In the genomic region with DNA sequence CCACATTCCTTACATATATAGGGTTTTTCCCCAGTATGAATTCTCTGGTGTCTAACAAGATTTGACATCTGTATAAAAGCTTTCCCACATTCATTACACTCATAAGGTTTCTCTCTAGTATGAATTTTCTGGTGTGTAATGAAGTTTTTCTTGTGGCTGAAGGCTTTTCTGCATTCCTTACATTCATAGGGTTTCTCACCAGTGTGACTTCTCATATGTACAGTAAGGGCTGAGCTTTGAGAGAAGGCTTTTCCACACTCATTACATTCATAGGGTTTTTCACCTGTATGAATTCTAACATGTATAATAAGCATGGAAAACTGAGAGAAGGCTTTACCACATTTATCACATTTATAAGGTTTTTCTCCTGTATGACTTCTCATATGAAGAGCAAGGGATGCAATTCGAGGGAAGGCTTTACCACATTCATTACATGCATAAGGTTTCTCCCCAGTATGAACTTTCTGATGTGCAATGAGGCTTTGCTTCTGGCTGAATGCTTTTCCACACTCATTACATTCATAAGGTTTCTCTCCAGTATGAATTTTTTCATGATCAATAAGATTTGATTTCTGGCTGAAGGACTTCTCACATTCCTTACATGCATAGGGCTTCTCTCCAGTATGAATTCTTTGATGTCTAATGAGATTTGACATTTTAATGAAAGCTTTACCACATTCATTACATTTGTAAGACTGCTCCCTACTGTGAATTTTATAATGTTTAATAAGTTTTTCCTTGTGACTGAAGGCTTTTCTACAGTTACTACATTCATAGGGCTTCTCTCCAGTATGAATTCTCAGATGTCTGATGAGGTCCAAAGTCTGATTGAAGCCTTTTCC, we compare ENCODE assay signal across 20 cellular contexts. TPM values are rescaled to one million over a fixed set of nuclear protein-coding genes. Genes with fewer than 3 reads are reported as not detected.
DNase-seq lines count a peak whose midpoint lies in the region; ATAC-seq, FAIRE-seq and TF ChIP-seq lines count a peak whose summit lies in the region.
"Had no signal": no experiment of that assay in that cellular context is flagged by ENCODE, and none has a peak within 500 bp of the region (broad histone marks: within the 10 kb centered on the region; RNA-seq: fewer than 3 reads in every experiment).

No MANE protein-coding gene starts in this region.

- peaks cover 1 to 3% of the 10 kb centered on the region in 2 experiments; a peak in 3 of 5 replicates for H3K36me3 ChIP-seq in HepG2 (replicated peaks in 1 of 2; ENCODE audit: control insufficient read depth in 1 of 2, insufficient read depth in 2 of 2, low read length in 2 of 2)
- peaks cover 0 to 5% (median 0%) of the 10 kb centered on the region in 4 donors for H3K36me3 ChIP-seq in right lobe of liver
- H3K36me3 ChIP-seq in mammary epithelial cell (ENCODE audit: insufficient read depth, low read length): no peaks in the 10 kb centered on the region
- H3K36me3 ChIP-seq in OCI-LY7 (ENCODE audit: insufficient read depth, low read length): peaks cover 33% of the 10 kb centered on the region
- H3K36me3 ChIP-seq: adrenal gland had no signal

- FAIRE-seq in HepG2 (lab: Jason Lieb, UNC): no peak
- FAIRE-seq: frontal cortex had no signal

- ATAC-seq in HepG2 (no peak), right lobe of liver (no peak), foreskin keratinocyte (no peak), GM18520 (IDR thresholded peaks at IDR 0.05; ENCODE audit: unreplicated experiment) (no peak), HG03521 (IDR thresholded peaks at IDR 0.05; ENCODE audit: unreplicated experiment) (no peak)
- ATAC-seq: activated CD4-positive, alpha-beta T cell treated with anti-CD3 and anti-CD28 coated beads for 36 hours; CD8-positive, alpha-beta T cell; effector memory CD8-positive, alpha-beta T cell; mucosa of descending colon; stimulated activated memory B cell treated with anti-CD40 and anti-IgM and Interleukin-4, amounts not matched to agents 10 μg/mL and 1 μg/mL and 100 μg/mL, for 72 hours had no signal

- no peaks in the 10 kb centered on the region for H4K20me1 ChIP-seq in HepG2 (ENCODE audit: insufficient read depth, low read length)
- H4K20me1 ChIP-seq in mammary epithelial cell (ENCODE audit: insufficient read depth, low read length): no peaks in the 10 kb centered on the region
- no peaks in the 10 kb centered on the region for H4K20me1 ChIP-seq in OCI-LY7 (ENCODE audit: insufficient read depth, low read length)

- peaks cover 62% of the 10 kb centered on the region for H3K36me3 Mint-ChIP-seq in activated naive CD4-positive, alpha-beta T cell treated with anti-CD3 and anti-CD28 coated beads for 36 hours (ENCODE audit: low read depth)

- TF ChIP-seq EP300 in HepG2 (IDR thresholded peaks at IDR 0.05; ENCODE audit: low read depth in 2 of 2, low read length in 2 of 2) (no peak), HepG2 (CRISPR knock-in tag; IDR thresholded peaks at IDR 0.05; ENCODE audit: borderline replicate concordance) (no peak)

- intact Hi-C loops in HepG2 (cut with micrococcal nuclease; ENCODE audit: unreplicated experiment) (no loop called here), right lobe of liver (cut with DNase I) (no loop called here), mammary epithelial cell (cut with micrococcal nuclease) (no loop called here), OCI-LY7 (cut with micrococcal nuclease; ENCODE audit: unreplicated experiment) (no loop called here)
- intact Hi-C loops in activated naive CD4-positive, alpha-beta T cell treated with anti-CD3 and anti-CD28 coated beads for 36 hours (cut with micrococcal nuclease): no loop called here

- H3K4me2 ChIP-seq in HepG2 (ENCODE audit: low read depth, low read length) (no peak overlapping the region), mammary epithelial cell (ENCODE audit: insufficient read depth, low read depth, low read length) (no peak overlapping the region), OCI-LY7 (ENCODE audit: low read length) (no peak overlapping the region)

- H3K27ac ChIP-seq in HepG2 (ENCODE audit: extremely low read length, insufficient read depth, low read length) (no peak overlapping the region), right lobe of liver (no peak overlapping the region), mammary epithelial cell (ENCODE audit: insufficient read depth, low read depth, low read length) (no peak overlapping the region), foreskin keratinocyte (no peak overlapping the region), OCI-LY7 (ENCODE audit: low read depth, low read length, poor library complexity, severe bottlenecking) (no peak overlapping the region)
- H3K27ac ChIP-seq: adrenal gland had no signal

- H3K27me3 ChIP-seq in HepG2 (ENCODE audit: control insufficient read depth in 1 of 2, insufficient read depth in 2 of 2, low read length in 2 of 2): no peaks in the 10 kb centered on the region
- no peaks in the 10 kb centered on the region for H3K27me3 ChIP-seq in right lobe of liver
- H3K27me3 ChIP-seq in mammary epithelial cell (ENCODE audit: insufficient read depth, low read length): no peaks in the 10 kb centered on the region
- H3K27me3 ChIP-seq in foreskin keratinocyte: no peaks in the 10 kb centered on the region
- H3K27me3 ChIP-seq: adrenal gland had no signal

- H3K9me3 Mint-ChIP-seq in activated naive CD4-positive, alpha-beta T cell treated with anti-CD3 and anti-CD28 coated beads for 36 hours: peaks cover 58% of the 10 kb centered on the region

- no peak overlapping the region for H3K27ac Mint-ChIP-seq in activated naive CD4-positive, alpha-beta T cell treated with anti-CD3 and anti-CD28 coated beads for 36 hours
- H3K27ac Mint-ChIP-seq: activated CD4-positive, alpha-beta T cell treated with anti-CD3 and anti-CD28 coated beads for 36 hours; CD8-positive, alpha-beta T cell; effector memory CD8-positive, alpha-beta T cell; stimulated activated memory B cell treated with anti-CD40 and anti-IgM and Interleukin-4, amounts not matched to agents 10 μg/mL and 1 μg/mL and 100 μg/mL, for 72 hours had no signal

- H2AFZ ChIP-seq in HepG2 (ENCODE audit: low read length): no peak overlapping the region
- no peak overlapping the region for H2AFZ ChIP-seq in mammary epithelial cell (ENCODE audit: low read depth, low read length)
- no peak overlapping the region for H2AFZ ChIP-seq in OCI-LY7 (ENCODE audit: low read length)

- no peaks in the 10 kb centered on the region for H3K4me1 ChIP-seq in HepG2 (ENCODE audit: insufficient read depth, low read length)
- H3K4me1 ChIP-seq in right lobe of liver: no peaks in the 10 kb centered on the region
- no peaks in the 10 kb centered on the region for H3K4me1 ChIP-seq in mammary epithelial cell (ENCODE audit: insufficient read depth, low read length)
- no peaks in the 10 kb centered on the region for H3K4me1 ChIP-seq in foreskin keratinocyte
- no peaks in the 10 kb centered on the region for H3K4me1 ChIP-seq in OCI-LY7 (ENCODE audit: insufficient read depth, low read length, poor library complexity, severe bottlenecking)
- H3K4me1 ChIP-seq: adrenal gland had no signal

- dilution Hi-C loops in mammary epithelial cell (cut with HindIII; ENCODE audit: low sequenced_read_pairs): no loop called here

- DNase-seq in HepG2 (ENCODE audit: low spot score) (no peak), right lobe of liver (no peak), mammary epithelial cell (peak; percentile 2), foreskin keratinocyte (peak; percentile 9 to 35), OCI-LY7 (ENCODE audit: low spot score) (no peak)
- no peak for DNase-seq in activated naive CD4-positive, alpha-beta T cell treated with anti-CD3 and anti-CD28 coated beads for 36 hours
- DNase-seq: activated CD4-positive, alpha-beta T cell treated with anti-CD3 and anti-CD28 coated beads for 36 hours; adrenal gland; CD8-positive, alpha-beta T cell; effector memory CD8-positive, alpha-beta T cell; mucosa of descending colon; NCI-H1417 treated with DMSO at 0.1 percent for 48 hours; retina; stimulated activated CD4-positive, alpha-beta T cell treated with anti-CD3 and anti-CD28 coated beads, Interleukin-15, amount 100 ng/mL, for 24 hours; trophoblast cell had no signal

- H3K9ac ChIP-seq in HepG2 (ENCODE audit: insufficient read depth, low read depth, low read length) (no peak overlapping the region), mammary epithelial cell (ENCODE audit: insufficient read depth, low read length) (no peak overlapping the region)

- no peaks in the 10 kb centered on the region for H3K27me3 Mint-ChIP-seq in activated naive CD4-positive, alpha-beta T cell treated with anti-CD3 and anti-CD28 coated beads for 36 hours (ENCODE audit: low read depth)
- H3K27me3 Mint-ChIP-seq: activated CD4-positive, alpha-beta T cell treated with anti-CD3 and anti-CD28 coated beads for 36 hours; central memory CD8-positive, alpha-beta T cell; effector memory CD8-positive, alpha-beta T cell; stimulated activated memory B cell treated with anti-CD40 and anti-IgM and Interleukin-4, amounts not matched to agents 10 μg/mL and 1 μg/mL and 100 μg/mL, for 72 hours had no signal

- TF ChIP-seq CTCF in HepG2 (CRISPR knock-in tag; IDR thresholded peaks at IDR 0.05) (no peak), right lobe of liver (IDR thresholded peaks at IDR 0.05) (no peak), mammary epithelial cell (conservative IDR thresholded peaks at IDR 0.05 in 1 of 2, IDR thresholded peaks at IDR 0.05 in 1 of 2; ENCODE audit: extremely low read depth in 1 of 2, insufficient read depth in 1 of 2, low read depth in 1 of 2, low read length in 2 of 2) (no peak), foreskin keratinocyte (conservative IDR thresholded peaks at IDR 0.05) (no peak), OCI-LY7 (conservative IDR thresholded peaks at IDR 0.05; ENCODE audit: low read length) (no peak)

- TF ChIP-seq POLR2A in HepG2 (IDR thresholded peaks at IDR 0.05; ENCODE audit: insufficient read depth in 1 of 2, low read depth in 2 of 2, low read length in 2 of 2): no peak
- no peak for TF ChIP-seq POLR2A in right lobe of liver (IDR thresholded peaks at IDR 0.05)

- no peaks in the 10 kb centered on the region for H3K4me1 Mint-ChIP-seq in activated naive CD4-positive, alpha-beta T cell treated with anti-CD3 and anti-CD28 coated beads for 36 hours (ENCODE audit: low read depth)
- H3K4me1 Mint-ChIP-seq: activated CD4-positive, alpha-beta T cell treated with anti-CD3 and anti-CD28 coated beads for 36 hours; central memory CD8-positive, alpha-beta T cell; stimulated activated memory B cell treated with anti-CD40 and anti-IgM and Interleukin-4, amounts not matched to agents 10 μg/mL and 1 μg/mL and 100 μg/mL, for 72 hours had no signal

- CTCF ChIA-PET in HepG2 (lab: Yijun Ruan, JAX; ENCODE audit: low intra/inter-chr PET ratio, low total read pairs): no interaction called here
- CTCF ChIA-PET in mammary epithelial cell (lab: Charles Lee; ENCODE audit: low non-redundant PET): no interaction called here
- CTCF ChIA-PET in activated naive CD4-positive, alpha-beta T cell treated with anti-CD3 and anti-CD28 coated beads for 36 hours (lab: Charles Lee): no interaction called here
- CTCF ChIA-PET in OCI-LY7 (lab: Charles Lee; ENCODE audit: unreplicated experiment): interaction anchor here (0.6 kb wide), 1 partner anchor 59 kb away, joined by 4 read pairs; no protein-coding TSS in a partner anchor

- H3K4me3 ChIP-seq in HepG2 (replicated peaks in 1 of 3; ENCODE audit: insufficient read depth in 1 of 3, low read depth in 2 of 3, low read length in 3 of 3): no peak overlapping the region
- no peak overlapping the region for H3K4me3 ChIP-seq in right lobe of liver
- H3K4me3 ChIP-seq in mammary epithelial cell (replicated peaks in 1 of 3; ENCODE audit: insufficient read depth in 1 of 3, low read depth in 2 of 3, low read length in 3 of 3): no peak overlapping the region
- no peak overlapping the region for H3K4me3 ChIP-seq in OCI-LY7 (ENCODE audit: low read depth, low read length, poor library complexity, severe bottlenecking)
- H3K4me3 ChIP-seq: mucosa of descending colon had no signal

- POLR2A ChIA-PET in HepG2 (lab: Yijun Ruan, JAX) (no interaction called here), OCI-LY7 (lab: Charles Lee) (no interaction called here)

- BruUV-seq in HepG2 (replicated peaks; lab: Mats Ljungman, UMichigan) (TSS peak; percentile 37), mammary epithelial cell (replicated peaks; lab: Mats Ljungman, UMichigan) (no TSS peak), OCI-LY7 (replicated peaks; lab: Mats Ljungman, UMichigan) (no TSS peak)

- 79% methylated on average over 1 of the region's 1 CpG for WGBS in HepG2 (ENCODE audit: low lambda C conversion rate)
- 100% methylated on average over 1 of the region's 1 CpG for WGBS in right lobe of liver (ENCODE audit: insufficient coverage, low coverage, low lambda C conversion rate, missing lambda C conversion rate)
- 0% methylated on average over 1 of the region's 1 CpG for WGBS in mammary epithelial cell (ENCODE audit: low coverage, missing lambda C conversion rate)

- no peak for TF ChIP-seq RAD21 in HepG2 (CRISPR knock-in tag; IDR thresholded peaks at IDR 0.05)

- H3K9me3 ChIP-seq in HepG2 (ENCODE audit: low read length) (peaks cover 92% of the 10 kb centered on the region), right lobe of liver (peaks cover 4 to 75% (median 37%) of the 10 kb centered on the region in 4 donors), mammary epithelial cell (replicated peaks; ENCODE audit: insufficient read depth, low read length) (peaks cover 57% of the 10 kb centered on the region), OCI-LY7 (ENCODE audit: low read length) (peaks cover 75% of the 10 kb centered on the region)

- in situ Hi-C loops in HepG2 (cut with HindIII; ENCODE audit: extremely low pct_ligation_motif_present, low pct_unique_long_range_greater_than_20kb): no loop called here
- in situ Hi-C loops in mammary epithelial cell (cut with MboI; ENCODE audit: low sequenced_read_pairs in 2 of 2): no loop called here

- H3K79me2 ChIP-seq in HepG2 (ENCODE audit: insufficient read depth, low read length) (no peaks in the 10 kb centered on the region), mammary epithelial cell (ENCODE audit: insufficient read depth, low read length) (no peaks in the 10 kb centered on the region), OCI-LY7 (ENCODE audit: insufficient read depth, low read depth, low read length) (no peaks in the 10 kb centered on the region)

- H3K4me3 Mint-ChIP-seq in activated naive CD4-positive, alpha-beta T cell treated with anti-CD3 and anti-CD28 coated beads for 36 hours: no peak overlapping the region
- H3K4me3 Mint-ChIP-seq: activated CD4-positive, alpha-beta T cell treated with anti-CD3 and anti-CD28 coated beads for 36 hours; CD8-positive, alpha-beta T cell; central memory CD8-positive, alpha-beta T cell; effector memory CD8-positive, alpha-beta T cell; stimulated activated memory B cell treated with anti-CD40 and anti-IgM and Interleukin-4, amounts not matched to agents 10 μg/mL and 1 μg/mL and 100 μg/mL, for 72 hours had no signal

- no peaks in the 10 kb centered on the region for H3K9me2 ChIP-seq in OCI-LY7 (ENCODE audit: insufficient read depth, low read length)

RNA-seq across cellular contexts. Expression of a gene that starts 42.6 kb away (rescaled TPM):
- total RNA-seq in HepG2 (2016; rRNA removed; fragmentation: Illumina TruSeq; extraction: Trizol): 3.5 and 4.2 TPM in 2 replicates
- 0.40 and 0.71 TPM in 2 replicates for total RNA-seq in HepG2 (2016; cell fraction: cytosol; rRNA removed; fragmentation: Illumina TruSeq; extraction: Trizol; ENCODE audit: low read depth)
- 3.8 and 3.9 TPM in 2 replicates for total RNA-seq in HepG2 (2016; cell fraction: insoluble cytoplasmic fraction; rRNA removed; fragmentation: Illumina TruSeq; extraction: Trizol)
- total RNA-seq in HepG2 (2016; cell fraction: membrane; rRNA removed; fragmentation: Illumina TruSeq; extraction: Trizol): 1.6 and 1.9 TPM in 2 replicates
- 4.9 and 5.8 TPM in 2 replicates for total RNA-seq in HepG2 (2016; cell fraction: nucleus; rRNA removed; fragmentation: Illumina TruSeq; extraction: Trizol)
- polyA plus RNA-seq in HepG2 (2011; rRNA removed): 1.0 and 1.5 TPM in 2 replicates
- polyA plus RNA-seq in HepG2 (2011; cell fraction: cytosol; rRNA removed): 0.52 and 0.82 TPM in 2 replicates
- 1.2 and 2.0 TPM in 2 replicates for polyA plus RNA-seq in HepG2 (2011; cell fraction: nucleus; rRNA removed)
- 0.68 and 1.6 TPM in 2 replicates for polyA plus RNA-seq in HepG2 (2012)
- polyA plus RNA-seq in HepG2 (2016; cell fraction: cytosol; fragmentation: Illumina TruSeq; extraction: Trizol; ENCODE audit: low read depth): 0.25 and 0.35 TPM in 2 replicates
- 2.2 and 2.5 TPM in 2 replicates for polyA plus RNA-seq in HepG2 (2016; cell fraction: insoluble cytoplasmic fraction; fragmentation: Illumina TruSeq; extraction: Trizol; ENCODE audit: low read depth)
- polyA plus RNA-seq in HepG2 (2016; cell fraction: membrane; fragmentation: Illumina TruSeq; extraction: Trizol; ENCODE audit: low read depth): 0.51 and 0.65 TPM in 2 replicates
- 6.7 and 8.5 TPM in 2 replicates for polyA plus RNA-seq in HepG2 (2016; cell fraction: nucleus; fragmentation: Illumina TruSeq; extraction: Trizol; ENCODE audit: insufficient read depth, low read depth)
- 1.5 and 4.1 TPM in 2 replicates for polyA minus RNA-seq in HepG2 (2011; rRNA and poly(A)+ RNA removed; ENCODE audit: low replicate concordance)
- 0.79 and 1.4 TPM in 2 replicates for polyA minus RNA-seq in HepG2 (2011; cell fraction: cytosol; rRNA and poly(A)+ RNA removed)
- polyA minus RNA-seq in HepG2 (2011; cell fraction: nucleus; rRNA and poly(A)+ RNA removed): 9.0 and 9.6 TPM in 2 replicates
- total RNA-seq in right lobe of liver: 1 to 10 TPM; 2.2 to 3.4 (median 2.6) TPM
- 1 to 10 TPM; 3.2 to 6.5 TPM for total RNA-seq in mammary epithelial cell
- 1.8 TPM for polyA plus RNA-seq in mammary epithelial cell
- polyA minus RNA-seq in mammary epithelial cell: 0.88 TPM
- 2.5 and 2.9 TPM in 2 replicates for total RNA-seq in foreskin keratinocyte
- 0.88 and 0.96 TPM in 2 replicates for polyA plus RNA-seq in foreskin keratinocyte
- total RNA-seq in activated naive CD4-positive, alpha-beta T cell treated with anti-CD3 and anti-CD28 coated beads for 36 hours: 1 to 10 TPM; 4.3 to 5.0 TPM
- total RNA-seq in OCI-LY7 (2014; rRNA removed; shearing (Covaris generic)): 7.9 and 9.2 TPM in 2 replicates
- 5.4 and 9.6 TPM in 2 replicates for total RNA-seq in OCI-LY7 (2022)

RNA-seq across cellular contexts. Expression of a gene that starts 53.8 kb away (rescaled TPM):
- 5.7 and 7.0 TPM in 2 replicates for total RNA-seq in HepG2 (2016; rRNA removed; fragmentation: Illumina TruSeq; extraction: Trizol)
- 1.6 and 2.0 TPM in 2 replicates for total RNA-seq in HepG2 (2016; cell fraction: cytosol; rRNA removed; fragmentation: Illumina TruSeq; extraction: Trizol; ENCODE audit: low read depth)
- total RNA-seq in HepG2 (2016; cell fraction: insoluble cytoplasmic fraction; rRNA removed; fragmentation: Illumina TruSeq; extraction: Trizol): 5.8 and 5.9 TPM in 2 replicates
- 3.0 and 3.6 TPM in 2 replicates for total RNA-seq in HepG2 (2016; cell fraction: membrane; rRNA removed; fragmentation: Illumina TruSeq; extraction: Trizol)
- 6.3 and 6.8 TPM in 2 replicates for total RNA-seq in HepG2 (2016; cell fraction: nucleus; rRNA removed; fragmentation: Illumina TruSeq; extraction: Trizol)
- 1.2 and 1.4 TPM in 2 replicates for polyA plus RNA-seq in HepG2 (2011; rRNA removed)
- polyA plus RNA-seq in HepG2 (2011; cell fraction: cytosol; rRNA removed): 0.97 and 1.4 TPM in 2 replicates
- polyA plus RNA-seq in HepG2 (2011; cell fraction: nucleus; rRNA removed): 1.1 and 1.7 TPM in 2 replicates
- 1.8 and 3.3 TPM in 2 replicates for polyA plus RNA-seq in HepG2 (2012)
- 0.80 and 0.86 TPM in 2 replicates for polyA plus RNA-seq in HepG2 (2016; cell fraction: cytosol; fragmentation: Illumina TruSeq; extraction: Trizol; ENCODE audit: low read depth)
- polyA plus RNA-seq in HepG2 (2016; cell fraction: insoluble cytoplasmic fraction; fragmentation: Illumina TruSeq; extraction: Trizol; ENCODE audit: low read depth): 5.5 and 6.1 TPM in 2 replicates
- polyA plus RNA-seq in HepG2 (2016; cell fraction: membrane; fragmentation: Illumina TruSeq; extraction: Trizol; ENCODE audit: low read depth): 1.2 and 1.3 TPM in 2 replicates
- 4.8 and 5.9 TPM in 2 replicates for polyA plus RNA-seq in HepG2 (2016; cell fraction: nucleus; fragmentation: Illumina TruSeq; extraction: Trizol; ENCODE audit: insufficient read depth, low read depth)
- 2.4 TPM in 1 of 2 replicates, not detected in the other for polyA minus RNA-seq in HepG2 (2011; rRNA and poly(A)+ RNA removed; ENCODE audit: low replicate concordance)
- polyA minus RNA-seq in HepG2 (2011; cell fraction: cytosol; rRNA and poly(A)+ RNA removed): 2.5 and 3.6 TPM in 2 replicates
- polyA minus RNA-seq in HepG2 (2011; cell fraction: nucleus; rRNA and poly(A)+ RNA removed): 7.7 and 8.1 TPM in 2 replicates
- total RNA-seq in right lobe of liver: 1 to 10 TPM; 1.2 to 2.6 (median 1.8) TPM
- total RNA-seq in mammary epithelial cell: 1 to 10 TPM; 5.5 to 6.0 TPM
- polyA plus RNA-seq in mammary epithelial cell: 1.1 TPM
- polyA minus RNA-seq in mammary epithelial cell: not detected
- total RNA-seq in foreskin keratinocyte: 3.8 and 4.0 TPM in 2 replicates
- 1.1 and 1.3 TPM in 2 replicates for polyA plus RNA-seq in foreskin keratinocyte
- 10 to 100 TPM in 1 of 2 experiments, 1 to 10 TPM in 1; 8.6 to 10.6 TPM for total RNA-seq in activated naive CD4-positive, alpha-beta T cell treated with anti-CD3 and anti-CD28 coated beads for 36 hours
- total RNA-seq in OCI-LY7 (2014; rRNA removed; shearing (Covaris generic)): 10.5 and 11.8 TPM in 2 replicates
- total RNA-seq in OCI-LY7 (2022): 10.2 and 12.2 TPM in 2 replicates

RNA-seq across cellular contexts. Expression of a gene that starts 55.7 kb away (rescaled TPM):
- total RNA-seq in HepG2 (2016; rRNA removed; fragmentation: Illumina TruSeq; extraction: Trizol) (4.4 and 6.0 TPM in 2 replicates), right lobe of liver (1 to 10 TPM in 5 of 6 experiments, under 1 TPM in 1; 0.93 to 2.0 (median 1.5) TPM), mammary epithelial cell (10 to 100 TPM in 1 of 2 donors, 1 to 10 TPM in 1; 5.5 to 11.8 TPM), foreskin keratinocyte (3.4 and 3.9 TPM in 2 replicates), OCI-LY7 (2022) (5.1 and 7.3 TPM in 2 replicates)
- 0.88 and 0.91 TPM in 2 replicates for total RNA-seq in HepG2 (2016; cell fraction: cytosol; rRNA removed; fragmentation: Illumina TruSeq; extraction: Trizol; ENCODE audit: low read depth)
- 3.9 and 4.9 TPM in 2 replicates for total RNA-seq in HepG2 (2016; cell fraction: insoluble cytoplasmic fraction; rRNA removed; fragmentation: Illumina TruSeq; extraction: Trizol)
- 2.0 TPM in 2 replicates for total RNA-seq in HepG2 (2016; cell fraction: membrane; rRNA removed; fragmentation: Illumina TruSeq; extraction: Trizol)
- 4.0 and 4.2 TPM in 2 replicates for total RNA-seq in HepG2 (2016; cell fraction: nucleus; rRNA removed; fragmentation: Illumina TruSeq; extraction: Trizol)
- polyA plus RNA-seq in HepG2 (2011; rRNA removed) (1.0 and 1.4 TPM in 2 replicates), mammary epithelial cell (0.94 TPM), foreskin keratinocyte (0.82 and 0.96 TPM in 2 replicates)
- 0.40 and 0.65 TPM in 2 replicates for polyA plus RNA-seq in HepG2 (2011; cell fraction: cytosol; rRNA removed)
- 1.1 and 1.6 TPM in 2 replicates for polyA plus RNA-seq in HepG2 (2011; cell fraction: nucleus; rRNA removed)
- 1.1 and 2.4 TPM in 2 replicates for polyA plus RNA-seq in HepG2 (2012)
- 0.24 and 0.25 TPM in 2 replicates for polyA plus RNA-seq in HepG2 (2016; cell fraction: cytosol; fragmentation: Illumina TruSeq; extraction: Trizol; ENCODE audit: low read depth)
- polyA plus RNA-seq in HepG2 (2016; cell fraction: insoluble cytoplasmic fraction; fragmentation: Illumina TruSeq; extraction: Trizol; ENCODE audit: low read depth): 2.4 and 2.5 TPM in 2 replicates
- polyA plus RNA-seq in HepG2 (2016; cell fraction: membrane; fragmentation: Illumina TruSeq; extraction: Trizol; ENCODE audit: low read depth): 0.48 and 0.62 TPM in 2 replicates
- 2.8 and 3.2 TPM in 2 replicates for polyA plus RNA-seq in HepG2 (2016; cell fraction: nucleus; fragmentation: Illumina TruSeq; extraction: Trizol; ENCODE audit: insufficient read depth, low read depth)
- 1.6 TPM in 1 of 2 replicates, not detected in the other for polyA minus RNA-seq in HepG2 (2011; rRNA and poly(A)+ RNA removed; ENCODE audit: low replicate concordance)
- 0.62 and 3.3 TPM in 2 replicates for polyA minus RNA-seq in HepG2 (2011; cell fraction: cytosol; rRNA and poly(A)+ RNA removed)
- 5.0 and 8.3 TPM in 2 replicates for polyA minus RNA-seq in HepG2 (2011; cell fraction: nucleus; rRNA and poly(A)+ RNA removed)
- polyA minus RNA-seq in mammary epithelial cell: 4.2 TPM
- total RNA-seq in activated naive CD4-positive, alpha-beta T cell treated with anti-CD3 and anti-CD28 coated beads for 36 hours: 1 to 10 TPM; 3.1 to 3.7 TPM
- 3.7 and 6.7 TPM in 2 replicates for total RNA-seq in OCI-LY7 (2014; rRNA removed; shearing (Covaris generic))

Comparison
In these comparisons a context has a peak if more than half of its experiments do, and no peak if none do; other contexts are left out.
1. DNase-seq: peak in mammary epithelial cell (single experiment) and foreskin keratinocyte (2 of 2); none in HepG2 (single experiment), right lobe of liver (0 of 3), activated naive CD4-positive, alpha-beta T cell treated with anti-CD3 and anti-CD28 coated beads for 36 hours (single experiment) and OCI-LY7 (single experiment).